ENCODE assay signal across 21 cellular contexts in genomic region chr7:148723846-148724245, GRCh38. TPM values are rescaled to one million over a fixed set of nuclear protein-coding genes. Genes with fewer than 3 reads are reported as not detected.
DNase-seq lines count a peak whose midpoint lies in the region; ATAC-seq, FAIRE-seq and TF ChIP-seq lines count a peak whose summit lies in the region.
"Had no signal": no experiment of that assay in that cellular context is flagged by ENCODE, and none has a peak within 500 bp of the region (broad histone marks: within the 10 kb centered on the region; RNA-seq: fewer than 3 reads in every experiment).

No MANE protein-coding gene starts in this region.

- no peak overlapping the region for H3K27ac Mint-ChIP-seq in stimulated activated naive CD8-positive, alpha-beta T cell treated with anti-CD3 and anti-CD28 coated beads, Interleukin-15, amount 100 ng/mL, for 72 hours

- no peaks in the 10 kb centered on the region for H3K9me3 Mint-ChIP-seq in stimulated activated naive CD8-positive, alpha-beta T cell treated with anti-CD3 and anti-CD28 coated beads, Interleukin-15, amount 100 ng/mL, for 72 hours

- peaks cover 100% of the 10 kb centered on the region for H3K79me2 ChIP-seq in endothelial cell of umbilical vein (ENCODE audit: control insufficient read depth, insufficient read depth, low read length)

- H3K27me3 Mint-ChIP-seq in stimulated activated naive CD8-positive, alpha-beta T cell treated with anti-CD3 and anti-CD28 coated beads, Interleukin-15, amount 100 ng/mL, for 72 hours: no peaks in the 10 kb centered on the region

- no peaks in the 10 kb centered on the region for H3K4me1 ChIP-seq in endothelial cell of umbilical vein (ENCODE audit: control insufficient read depth, extremely low read depth, insufficient read depth, low read length)
- peaks cover 5% of the 10 kb centered on the region for H3K4me1 ChIP-seq in skeletal muscle satellite cell (ENCODE audit: control insufficient read depth, insufficient read depth, low read length)

- dilution Hi-C loops in endothelial cell of umbilical vein (cut with MboI; ENCODE audit: extremely low pct_ligation_motif_present, low sequenced_read_pairs): no loop called here

- intact Hi-C loops in endothelial cell of umbilical vein (cut with micrococcal nuclease): no loop called here

- no TSS peak for BruUV-seq in endothelial cell of umbilical vein (replicated peaks; lab: Mats Ljungman, UMichigan)

- no peak overlapping the region for H3K4me3 Mint-ChIP-seq in stimulated activated naive CD8-positive, alpha-beta T cell treated with anti-CD3 and anti-CD28 coated beads, Interleukin-15, amount 100 ng/mL, for 72 hours

- no peak for ATAC-seq in stimulated activated naive CD8-positive, alpha-beta T cell treated with anti-CD3 and anti-CD28 coated beads, Interleukin-15, amount 100 ng/mL, for 72 hours

- POLR2A ChIA-PET in endothelial cell of umbilical vein (lab: Charles Lee): no interaction called here

- H3K4me2 ChIP-seq in endothelial cell of umbilical vein (ENCODE audit: insufficient read depth, low read length): no peak overlapping the region
- H3K4me2 ChIP-seq in skeletal muscle satellite cell (ENCODE audit: low read length): peak overlapping the region; percentile 10

- H3K4me1 Mint-ChIP-seq in stimulated activated naive CD8-positive, alpha-beta T cell treated with anti-CD3 and anti-CD28 coated beads, Interleukin-15, amount 100 ng/mL, for 72 hours: peaks cover 74% of the 10 kb centered on the region

- H3K4me3 ChIP-seq in NB4 (ENCODE audit: low read depth, low read length) (no peak overlapping the region), endothelial cell of umbilical vein (replicated peaks in 1 of 3; ENCODE audit: insufficient read depth in 1 of 3, low read depth in 1 of 3, low read length in 3 of 3) (no peak overlapping the region), skeletal muscle satellite cell (ENCODE audit: low read length) (no peak overlapping the region)

- H3K9ac ChIP-seq in endothelial cell of umbilical vein (replicated peaks; ENCODE audit: extremely low read depth, insufficient read depth, low read length) (no peak overlapping the region), skeletal muscle satellite cell (ENCODE audit: low read depth, low read length) (no peak overlapping the region)

- DNase-seq in SIG-M5 treated with dmso at 0.1 percent for 504 hours (lab: John Stamatoyannopoulos, UW; ENCODE audit: unreplicated experiment) (peak; percentile 48), SIG-M5 (lab: John Stamatoyannopoulos, UW) (no peak), NB4 (ENCODE audit: low read depth) (peak; percentile 48), endothelial cell of umbilical vein (ENCODE audit: low read depth, low spot score) (no peak), NCI-H345 treated with DMSO at 0.1 percent for 48 hours (lab: John Stamatoyannopoulos, UW; ENCODE audit: unreplicated experiment) (no peak)
- DNase-seq in effector CD8-positive, alpha-beta T cell (lab: John Stamatoyannopoulos, UW): no peak
- DNase-seq in stimulated activated naive CD8-positive, alpha-beta T cell treated with anti-CD3 and anti-CD28 coated beads, Interleukin-15, amount 100 ng/mL, for 72 hours: no peak
- DNase-seq: 8988T, DMS 273 treated with DMSO at 0.1 percent for 48 hours, GDM1, NCI-H1105 treated with DMSO at 0.1 percent for 48 hours, NCI-H1694 treated with DMSO at 0.1 percent for 48 hours, NCI-H2107, NCI-H226, NCI-H526 treated with DMSO at 0.1 percent for 48 hours had no signal

- H2AFZ ChIP-seq in endothelial cell of umbilical vein (ENCODE audit: low read depth, low read length): no peak overlapping the region

- H3K9me1 ChIP-seq in endothelial cell of umbilical vein (replicated peaks; ENCODE audit: control insufficient read depth, extremely low read depth, insufficient read depth, low read length): no peaks in the 10 kb centered on the region

- H3K27me3 ChIP-seq in endothelial cell of umbilical vein (ENCODE audit: control insufficient read depth in 2 of 2, insufficient read depth in 2 of 2, low read length in 2 of 2) (no peaks in the 10 kb centered on the region), skeletal muscle satellite cell (ENCODE audit: control insufficient read depth, insufficient read depth, low read length) (no peaks in the 10 kb centered on the region)

- H3K27ac ChIP-seq in endothelial cell of umbilical vein (ENCODE audit: insufficient read depth, low read depth, low read length): no peak overlapping the region
- H3K27ac ChIP-seq: C4-2B, RWPE1 had no signal

- no peak for TF ChIP-seq CTCF in NB4 (IDR thresholded peaks at IDR 0.05; ENCODE audit: low read depth, low read length)
- TF ChIP-seq CTCF in endothelial cell of umbilical vein (IDR thresholded peaks at IDR 0.05; ENCODE audit: extremely low read depth in 1 of 2, insufficient read depth in 1 of 2, low read depth in 1 of 2, low read length in 2 of 2): no peak

- TF ChIP-seq POLR2A in NB4 (IDR thresholded peaks at IDR 0.05; ENCODE audit: extremely low read depth, insufficient read length): no peak
- TF ChIP-seq POLR2A in endothelial cell of umbilical vein (IDR thresholded peaks at IDR 0.05; ENCODE audit: low read depth, low read length): no peak

- H3K36me3 ChIP-seq in endothelial cell of umbilical vein (ENCODE audit: control insufficient read depth in 2 of 2, extremely low read depth in 1 of 2, insufficient read depth in 2 of 2, low read length in 2 of 2) (no peaks in the 10 kb centered on the region), skeletal muscle satellite cell (ENCODE audit: insufficient read depth, low read length) (no peaks in the 10 kb centered on the region)

- H4K20me1 ChIP-seq in endothelial cell of umbilical vein (replicated peaks; ENCODE audit: control insufficient read depth, extremely low read depth, insufficient read depth, low read length): peaks cover 13% of the 10 kb centered on the region

- peak; percentile 18 for FAIRE-seq in endothelial cell of umbilical vein (lab: Jason Lieb, UNC)
- FAIRE-seq: GM12891, GM18507, H1 had no signal

- no peaks in the 10 kb centered on the region for H3K9me3 ChIP-seq in endothelial cell of umbilical vein (replicated peaks; ENCODE audit: control insufficient read depth, insufficient read depth, low read length)
- no peaks in the 10 kb centered on the region for H3K9me3 ChIP-seq in skeletal muscle satellite cell (replicated peaks; ENCODE audit: low read length)

- CTCF ChIA-PET in endothelial cell of umbilical vein (lab: Charles Lee): no interaction called here

TF ChIP-seq in endothelial cell of umbilical vein, 7 proteins besides CTCF, POLR2A, EP300 and RAD21:
- TF ChIP-seq MYC (IDR thresholded peaks at IDR 0.05; ENCODE audit: low read depth, low read length) (no peak), JUN (IDR thresholded peaks at IDR 0.05; ENCODE audit: borderline replicate concordance, insufficient read depth, insufficient read length, low read depth) (no peak), GATA2 (IDR thresholded peaks at IDR 0.05; ENCODE audit: insufficient read depth, insufficient read length, low read depth, low read length) (no peak), MAX (IDR thresholded peaks at IDR 0.05; ENCODE audit: insufficient read depth, insufficient read length) (no peak), FOS (IDR thresholded peaks at IDR 0.05; ENCODE audit: borderline replicate concordance, insufficient read depth, low read length) (no peak), EZH2 (IDR thresholded peaks at IDR 0.05; ENCODE audit: borderline replicate concordance, low read depth, low read length, severe bottlenecking) (no peak), POLR2AphosphoS5 (IDR thresholded peaks at IDR 0.05; ENCODE audit: insufficient read depth, low read depth, low read length) (no peak)

RNA-seq across cellular contexts. Expression of gene CUL1, which starts 25.1 kb away (rescaled TPM):
- 47.2 and 50.2 TPM in 2 replicates for total RNA-seq in endothelial cell of umbilical vein
- 18.9 and 25.7 TPM in 2 replicates for polyA plus RNA-seq in endothelial cell of umbilical vein
- polyA plus RNA-seq in endothelial cell of umbilical vein (2011; cell fraction: cytosol; rRNA removed): 33.6 and 37.0 TPM in 2 replicates
- 37.0 and 45.0 TPM in 2 replicates for polyA plus RNA-seq in endothelial cell of umbilical vein (2011; cell fraction: nucleus; rRNA removed)
- 41.0 and 54.2 TPM in 2 replicates for polyA plus RNA-seq in endothelial cell of umbilical vein (2012)
- 35.4 and 37.9 TPM in 2 replicates for polyA minus RNA-seq in endothelial cell of umbilical vein
- 26.2 TPM for polyA minus RNA-seq in endothelial cell of umbilical vein (2011; cell fraction: cytosol; rRNA and poly(A)+ RNA removed)
- 27.2 and 32.3 TPM in 2 replicates for polyA minus RNA-seq in endothelial cell of umbilical vein (2011; cell fraction: nucleus; rRNA and poly(A)+ RNA removed)
- 36.5 and 40.8 TPM in 2 replicates for total RNA-seq in skeletal muscle satellite cell (2012; rRNA removed)

Comparison
In these comparisons a context has a peak if more than half of its experiments do, and no peak if none do; other contexts are left out.
1. DNase-seq: peak in SIG-M5 treated with dmso at 0.1 percent for 504 hours (single experiment) and NB4 (single experiment); none in SIG-M5 (single experiment), endothelial cell of umbilical vein (single experiment), NCI-H345 treated with DMSO at 0.1 percent for 48 hours (single experiment), effector CD8-positive, alpha-beta T cell (single experiment) and stimulated activated naive CD8-positive, alpha-beta T cell treated with anti-CD3 and anti-CD28 coated beads, Interleukin-15, amount 100 ng/mL, for 72 hours (0 of 2).